18 cellular contexts compared by ENCODE assay signal in the genomic region with DNA sequence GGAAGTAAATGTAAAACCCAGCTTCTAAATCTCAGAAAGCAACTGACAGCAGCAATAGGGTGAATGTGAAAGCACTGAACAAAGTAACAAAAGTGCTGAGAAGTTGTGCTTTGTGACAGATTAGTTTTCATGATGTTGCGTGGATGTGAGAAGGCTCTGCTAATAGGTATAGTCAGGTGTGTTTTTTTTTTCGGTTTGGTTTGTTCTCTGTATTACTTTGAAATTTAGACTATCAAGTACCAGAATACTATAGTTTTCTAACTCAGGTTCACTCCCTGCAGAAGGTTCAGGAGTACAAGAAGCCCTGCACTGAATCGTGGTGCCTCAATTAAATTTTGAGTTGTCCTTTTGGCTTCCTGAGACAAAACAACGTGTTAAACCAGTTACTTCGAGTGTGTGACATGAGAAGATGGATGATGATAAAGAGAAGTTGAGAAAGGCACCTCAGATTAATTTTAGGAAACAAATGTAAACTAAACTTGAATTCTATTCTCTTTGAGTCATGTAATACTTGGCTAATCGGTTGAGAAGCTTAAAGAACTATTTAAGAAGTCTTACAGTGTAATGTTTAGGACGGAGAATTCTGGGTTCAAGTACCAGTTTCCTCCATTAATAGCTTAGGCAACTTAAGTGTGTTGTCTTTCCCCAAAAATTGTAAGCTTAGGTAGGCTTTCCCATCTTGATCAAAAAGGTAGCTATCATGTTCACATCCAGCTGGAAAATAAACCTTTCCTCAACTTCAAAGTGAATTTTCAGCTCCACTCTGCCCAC. TPM values are rescaled to one million over a fixed set of nuclear protein-coding genes. Genes with fewer than 3 reads are reported as not detected.
A peak's percentile ranks its signal among the peaks of the same experiment; 100 is the strongest.
DNase-seq lines count a peak whose midpoint lies in the region; ATAC-seq and TF ChIP-seq lines count a peak whose summit lies in the region.
"Had no signal": no experiment of that assay in that cellular context is flagged by ENCODE, and none has a peak within 500 bp of the region (broad histone marks: within the 10 kb centered on the region; RNA-seq: fewer than 3 reads in every experiment).

No MANE protein-coding gene starts in this region.

- H3K27me3 ChIP-seq in HCT116 (ENCODE audit: insufficient read depth, low read length), result no peaks in the 10 kb centered on the region
- no peaks in the 10 kb centered on the region for H3K27me3 ChIP-seq in GM23248 (replicated peaks; ENCODE audit: insufficient read depth)
- H3K27me3 ChIP-seq: BLaER1, breast epithelium, dorsolateral prefrontal cortex, hepatocyte had no signal

- H3K4me2 ChIP-seq in HCT116 (ENCODE audit: low read length) (no peak overlapping the region), GM23248 (ENCODE audit: unreplicated experiment) (no peak overlapping the region)
- H3K4me2 ChIP-seq: BLaER1, hepatocyte had no signal

- peaks cover 45% of the 10 kb centered on the region for H3K4me1 Mint-ChIP-seq in activated naive CD8-positive, alpha-beta T cell (ENCODE audit: low read depth)
- peaks cover 19% of the 10 kb centered on the region for H3K4me1 Mint-ChIP-seq in activated naive CD8-positive, alpha-beta T cell treated with anti-CD3 and anti-CD28 coated beads, Interleukin-2, amount 50 U/mL, for 24 hours
- peaks cover 47% of the 10 kb centered on the region for H3K4me1 Mint-ChIP-seq in activated T-helper 1 cell treated with anti-CD3 and anti-CD28 coated beads, Interleukin-12 subunit alpha, Interleukin-12 subunit beta, Interleukin-2, Interleukin-4 antibody, amounts not matched to agents 30 ng/mL and 10 ng/mL and 1 ng/mL, durations not matched to agents 14 hours and 24 hours and 36 hours (ENCODE audit: low read depth)
- H3K4me1 Mint-ChIP-seq in progenitor cell of endocrine pancreas (ENCODE audit: low read depth), result peaks cover 66% of the 10 kb centered on the region

- H3K4me3 ChIP-seq in HCT116 (replicated peaks in 1 of 2; ENCODE audit: low read depth in 1 of 2, low read length in 2 of 2) (no peak overlapping the region), GM23248 (no peak overlapping the region)
- H3K4me3 ChIP-seq: BLaER1, breast epithelium, dorsolateral prefrontal cortex, hepatocyte had no signal

- CTCF ChIA-PET in HCT116 (lab: Charles Lee), result no interaction called here

- H3K36me3 Mint-ChIP-seq in activated naive CD8-positive, alpha-beta T cell, result peaks cover 23% of the 10 kb centered on the region
- peaks cover 60% of the 10 kb centered on the region for H3K36me3 Mint-ChIP-seq in activated naive CD8-positive, alpha-beta T cell treated with anti-CD3 and anti-CD28 coated beads, Interleukin-2, amount 50 U/mL, for 24 hours (ENCODE audit: low read depth)
- H3K36me3 Mint-ChIP-seq in activated T-helper 1 cell treated with anti-CD3 and anti-CD28 coated beads, Interleukin-12 subunit alpha, Interleukin-12 subunit beta, Interleukin-2, Interleukin-4 antibody, amounts not matched to agents 30 ng/mL and 10 ng/mL and 1 ng/mL, durations not matched to agents 14 hours and 24 hours and 36 hours (ENCODE audit: low read depth), result peaks cover 68% of the 10 kb centered on the region
- H3K36me3 Mint-ChIP-seq in progenitor cell of endocrine pancreas (ENCODE audit: insufficient read depth), result peaks cover 30% of the 10 kb centered on the region

- BruUV-seq in HCT116 (replicated peaks; lab: Mats Ljungman, UMichigan), result no TSS peak

- H2AFZ ChIP-seq in HCT116 (ENCODE audit: low read depth, low read length, poor library complexity, severe bottlenecking) (no peak overlapping the region), GM23248 (no peak overlapping the region)
- H2AFZ ChIP-seq: hepatocyte had no signal

- H3K27ac Mint-ChIP-seq in activated naive CD8-positive, alpha-beta T cell, result peak overlapping the region; percentile 80
- H3K27ac Mint-ChIP-seq in activated naive CD8-positive, alpha-beta T cell treated with anti-CD3 and anti-CD28 coated beads, Interleukin-2, amount 50 U/mL, for 24 hours, result no peak overlapping the region
- peak overlapping the region; percentile 43 for H3K27ac Mint-ChIP-seq in activated T-helper 1 cell treated with anti-CD3 and anti-CD28 coated beads, Interleukin-12 subunit alpha, Interleukin-12 subunit beta, Interleukin-2, Interleukin-4 antibody, amounts not matched to agents 30 ng/mL and 10 ng/mL and 1 ng/mL, durations not matched to agents 14 hours and 24 hours and 36 hours
- H3K27ac Mint-ChIP-seq in progenitor cell of endocrine pancreas, result peak overlapping the region; percentile 17

- H3K79me2 ChIP-seq in HCT116 (ENCODE audit: insufficient read depth, low read length) (peaks cover 6% of the 10 kb centered on the region; the same call in 1 of the 2 replicates), GM23248 (ENCODE audit: insufficient read depth) (peaks cover 6% of the 10 kb centered on the region; the same call in 1 of the 2 replicates)

- in situ Hi-C loops in GM23248 (cut with MboI), result no loop called here

- no peaks in the 10 kb centered on the region for H3K9me3 Mint-ChIP-seq in activated naive CD8-positive, alpha-beta T cell (ENCODE audit: low read depth)
- no peaks in the 10 kb centered on the region for H3K9me3 Mint-ChIP-seq in activated naive CD8-positive, alpha-beta T cell treated with anti-CD3 and anti-CD28 coated beads, Interleukin-2, amount 50 U/mL, for 24 hours
- no peaks in the 10 kb centered on the region for H3K9me3 Mint-ChIP-seq in activated T-helper 1 cell treated with anti-CD3 and anti-CD28 coated beads, Interleukin-12 subunit alpha, Interleukin-12 subunit beta, Interleukin-2, Interleukin-4 antibody, amounts not matched to agents 30 ng/mL and 10 ng/mL and 1 ng/mL, durations not matched to agents 14 hours and 24 hours and 36 hours
- no peaks in the 10 kb centered on the region for H3K9me3 Mint-ChIP-seq in progenitor cell of endocrine pancreas (ENCODE audit: low read depth)

- DNase-seq in activated naive CD8-positive, alpha-beta T cell treated with anti-CD3 and anti-CD28 coated beads, Interleukin-2, amount 50 U/mL, for 24 hours, result no peak
- no peak for DNase-seq in HCT116 (ENCODE audit: low read depth, low spot score)
- DNase-seq in activated T-helper 1 cell treated with anti-CD3 and anti-CD28 coated beads, Interleukin-12 subunit alpha, Interleukin-12 subunit beta, Interleukin-2, Interleukin-4 antibody, amounts not matched to agents 30 ng/mL and 10 ng/mL and 1 ng/mL, durations not matched to agents 14 hours and 24 hours and 36 hours (ENCODE audit: low spot score), result no peak
- no peak for DNase-seq in progenitor cell of endocrine pancreas (ENCODE audit: low spot score, unreplicated experiment)
- DNase-seq in GM23248, result no peak
- no peak for DNase-seq in stimulated activated CD4-positive, alpha-beta T cell treated with anti-CD3 and anti-CD28 coated beads, Interleukin-12 subunit alpha, Interleukin-12 subunit beta, amount 100 ng/mL, for 4 hours
- no peak for DNase-seq in NCI-H2196 treated with DMSO at 0.1 percent for 48 hours (lab: John Stamatoyannopoulos, UW; ENCODE audit: unreplicated experiment)
- DNase-seq: activated CD4-positive, alpha-beta T cell treated with anti-CD3 and anti-CD28 coated beads, Interleukin-2, amount 50 U/mL, for 1 hour; activated effector memory CD4-positive, alpha-beta T cell treated with Interleukin-2 at 50 U/mL for 16 hours; dorsolateral prefrontal cortex; kidney glomerular epithelial cell; NCI-H2029; stimulated activated CD4-positive, alpha-beta T cell treated with anti-CD3 and anti-CD28 coated beads, Interleukin-15, amount 100 ng/mL, for 24 hours; substantia nigra had no signal

- RAD21 ChIA-PET in HCT116 (lab: Charles Lee; ENCODE audit: low non-redundant PET in 1 of 2, low total read pairs in 2 of 2, uncharacterized antibody in 2 of 2, unreplicated experiment in 2 of 2), result no interaction called here

- 77 to 81% methylated on average over 7 of the region's 7 CpGs for WGBS in GM23248 (ENCODE audit: low coverage in 1 of 2, low lambda C conversion rate in 2 of 2, missing lambda C conversion rate in 2 of 2), 2 experiments

- peaks cover 37% of the 10 kb centered on the region; the same call in 1 of the 2 replicates for H3F3A ChIP-seq in GM23248 (ENCODE audit: insufficient read depth)

- intact Hi-C loops in HCT116 (cut with micrococcal nuclease), result no loop called here
- intact Hi-C loops in activated T-helper 1 cell treated with anti-CD3 and anti-CD28 coated beads, Interleukin-12 subunit alpha, Interleukin-12 subunit beta, Interleukin-2, Interleukin-4 antibody, amounts not matched to agents 30 ng/mL and 10 ng/mL and 1 ng/mL, durations not matched to agents 14 hours and 24 hours and 36 hours (cut with micrococcal nuclease), result loop anchor here (1.0 kb wide), 2 partner anchors 8 kb away; no protein-coding TSS in a partner anchor

- H3K4me1 ChIP-seq in HCT116 (ENCODE audit: control insufficient read depth in 1 of 2, insufficient read depth in 2 of 2, low read length in 2 of 2), result no peaks in the 10 kb centered on the region
- H3K4me1 ChIP-seq in GM23248 (ENCODE audit: insufficient read depth), result no peaks in the 10 kb centered on the region
- H3K4me1 ChIP-seq: breast epithelium had no signal

- no peak for TF ChIP-seq POLR2A in HCT116 (IDR thresholded peaks at IDR 0.05; ENCODE audit: borderline replicate concordance, extremely low read depth, insufficient read depth, insufficient read length)

- H3K27ac ChIP-seq in HCT116 (ENCODE audit: low read depth, low read length) (no peak overlapping the region), GM23248 (no peak overlapping the region)
- H3K27ac ChIP-seq: BLaER1, breast epithelium, dorsolateral prefrontal cortex, hepatocyte had no signal

- H3K9me3 ChIP-seq in HCT116 (ENCODE audit: control insufficient read depth in 1 of 2, insufficient read depth in 1 of 2, low read depth in 1 of 2, low read length in 2 of 2), result no peaks in the 10 kb centered on the region
- H3K9me3 ChIP-seq in GM23248 (ENCODE audit: low read depth), result no peaks in the 10 kb centered on the region
- H3K9me3 ChIP-seq: BLaER1, breast epithelium had no signal

- no peak for ATAC-seq in activated naive CD8-positive, alpha-beta T cell treated with anti-CD3 and anti-CD28 coated beads, Interleukin-2, amount 50 U/mL, for 24 hours
- no peak for ATAC-seq in HCT116

- H3K4me3 Mint-ChIP-seq in activated naive CD8-positive, alpha-beta T cell, result no peak overlapping the region
- H3K4me3 Mint-ChIP-seq in activated naive CD8-positive, alpha-beta T cell treated with anti-CD3 and anti-CD28 coated beads, Interleukin-2, amount 50 U/mL, for 24 hours, result no peak overlapping the region
- no peak overlapping the region for H3K4me3 Mint-ChIP-seq in activated T-helper 1 cell treated with anti-CD3 and anti-CD28 coated beads, Interleukin-12 subunit alpha, Interleukin-12 subunit beta, Interleukin-2, Interleukin-4 antibody, amounts not matched to agents 30 ng/mL and 10 ng/mL and 1 ng/mL, durations not matched to agents 14 hours and 24 hours and 36 hours
- no peak overlapping the region for H3K4me3 Mint-ChIP-seq in progenitor cell of endocrine pancreas (ENCODE audit: low read depth)

- H4K20me1 ChIP-seq in HCT116 (ENCODE audit: insufficient read depth) (peaks cover 26% of the 10 kb centered on the region; the same call in 1 of the 2 replicates), GM23248 (ENCODE audit: insufficient read depth) (no peaks in the 10 kb centered on the region)

- no peak overlapping the region for H3K9ac ChIP-seq in HCT116 (ENCODE audit: low read length)
- H3K9ac ChIP-seq in GM23248, result no peak overlapping the region
- H3K9ac ChIP-seq: BLaER1 had no signal

- H3K27me3 Mint-ChIP-seq in activated naive CD8-positive, alpha-beta T cell, result no peaks in the 10 kb centered on the region
- H3K27me3 Mint-ChIP-seq in activated naive CD8-positive, alpha-beta T cell treated with anti-CD3 and anti-CD28 coated beads, Interleukin-2, amount 50 U/mL, for 24 hours, result no peaks in the 10 kb centered on the region
- H3K27me3 Mint-ChIP-seq in activated T-helper 1 cell treated with anti-CD3 and anti-CD28 coated beads, Interleukin-12 subunit alpha, Interleukin-12 subunit beta, Interleukin-2, Interleukin-4 antibody, amounts not matched to agents 30 ng/mL and 10 ng/mL and 1 ng/mL, durations not matched to agents 14 hours and 24 hours and 36 hours (ENCODE audit: insufficient read depth), result no peaks in the 10 kb centered on the region
- H3K27me3 Mint-ChIP-seq in progenitor cell of endocrine pancreas, result no peaks in the 10 kb centered on the region

- TF ChIP-seq RAD21 in HCT116 (IDR thresholded peaks at IDR 0.05; ENCODE audit: low read depth), result no peak

- H3K36me3 ChIP-seq in HCT116 (ENCODE audit: control insufficient read depth in 1 of 2, insufficient read depth in 2 of 2, low read length in 2 of 2), result peaks cover 23 to 25% of the 10 kb centered on the region in 2 experiments
- H3K36me3 ChIP-seq in GM23248 (ENCODE audit: low read depth), result peaks cover 43% of the 10 kb centered on the region
- H3K36me3 ChIP-seq: breast epithelium had no signal

- POLR2A ChIA-PET in HCT116 (lab: Charles Lee), result no interaction called here

- no peak for TF ChIP-seq CTCF in HCT116 (IDR thresholded peaks at IDR 0.05 in 2 of 3, conservative IDR thresholded peaks at IDR 0.05 in 1 of 3; ENCODE audit: borderline replicate concordance in 1 of 3, insufficient read depth in 1 of 3, low read depth in 2 of 3, low read length in 2 of 3)
- TF ChIP-seq CTCF in progenitor cell of endocrine pancreas (IDR thresholded peaks at IDR 0.05; ENCODE audit: unreplicated experiment), result no peak

- no peaks in the 10 kb centered on the region for H3K9me2 ChIP-seq in HCT116 (ENCODE audit: insufficient read depth)
- no peaks in the 10 kb centered on the region for H3K9me2 ChIP-seq in GM23248 (ENCODE audit: insufficient read depth)

RNA-seq across cellular contexts. Expression of gene MIR17HG, which starts 10.3 kb away (rescaled TPM):
- 10.3 TPM for total RNA-seq in HCT116 (2021; ENCODE audit: unreplicated experiment)
- polyA plus RNA-seq in HCT116 (2012), result 0.82 and 0.95 TPM in 2 replicates
- 46.5 and 52.1 TPM in 2 replicates for total RNA-seq in activated T-helper 1 cell treated with anti-CD3 and anti-CD28 coated beads, Interleukin-12 subunit alpha, Interleukin-12 subunit beta, Interleukin-2, Interleukin-4 antibody, amounts not matched to agents 30 ng/mL and 10 ng/mL and 1 ng/mL, durations not matched to agents 14 hours and 24 hours and 36 hours
- 13.8 and 14.0 TPM in 2 replicates for total RNA-seq in progenitor cell of endocrine pancreas
- 0.43 and 2.5 TPM in 2 replicates for total RNA-seq in GM23248 (2014; rRNA removed; shearing (Covaris generic))
- 0.20 and 0.27 TPM in 2 replicates for polyA plus RNA-seq in GM23248 (2016; fragmentation: Nextera tagmentation; extraction: Ambion mirVana)

RNA-seq across cellular contexts. Expression of gene GPC5, which starts 40.6 kb away (rescaled TPM):
- total RNA-seq in HCT116 (2021; ENCODE audit: unreplicated experiment) (not detected), progenitor cell of endocrine pancreas (0.16 and 0.57 TPM in 2 replicates)
- not detected in 2 replicates for polyA plus RNA-seq in HCT116 (2012)
- total RNA-seq in activated T-helper 1 cell treated with anti-CD3 and anti-CD28 coated beads, Interleukin-12 subunit alpha, Interleukin-12 subunit beta, Interleukin-2, Interleukin-4 antibody, amounts not matched to agents 30 ng/mL and 10 ng/mL and 1 ng/mL, durations not matched to agents 14 hours and 24 hours and 36 hours, result 0.22 TPM in 1 of 2 replicates, not detected in the other
- 0.32 TPM in 1 of 2 replicates, not detected in the other for total RNA-seq in GM23248 (2014; rRNA removed; shearing (Covaris generic))
- polyA plus RNA-seq in GM23248 (2016; fragmentation: Nextera tagmentation; extraction: Ambion mirVana), result not detected in 2 replicates
